Comparison of ENCODE assay signal across 15 cellular contexts in the genomic region with DNA sequence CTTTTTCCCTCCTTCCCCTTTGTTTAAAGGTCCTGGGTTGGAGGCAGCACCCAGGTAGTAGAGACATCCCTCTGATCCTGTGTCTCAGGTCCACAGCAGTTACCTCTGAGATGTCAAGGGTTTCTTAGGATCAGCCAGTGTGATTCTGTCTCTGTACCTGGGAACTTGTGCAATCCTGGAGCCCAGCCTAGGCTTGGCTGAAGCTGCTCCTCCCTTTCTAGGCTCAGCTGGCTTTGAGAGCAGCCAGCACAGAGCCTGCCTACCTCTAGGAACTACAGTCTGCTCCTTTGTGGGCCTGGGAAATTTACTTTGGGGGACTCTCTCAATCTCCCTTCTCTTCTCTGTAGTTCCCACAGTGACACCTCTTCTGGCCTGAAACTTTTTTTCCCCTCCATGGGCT.
A peak's percentile ranks its signal among the peaks of the same experiment; 100 is the strongest.
DNase-seq lines count a peak whose midpoint lies in the region; ATAC-seq and TF ChIP-seq lines count a peak whose summit lies in the region.
"Had no signal": no experiment of that assay in that cellular context is flagged by ENCODE, and none has a peak within 500 bp of the region (broad histone marks: within the 10 kb centered on the region; RNA-seq: fewer than 3 reads in every experiment).

No MANE protein-coding gene starts in this region.

- H4K8ac ChIP-seq in neuronal stem cell (ENCODE audit: low read depth, low read length), result no peak overlapping the region

- H3K36me3 ChIP-seq in DND-41 (ENCODE audit: insufficient read depth, low read length) (no peaks in the 10 kb centered on the region), neuronal stem cell (replicated peaks in 1 of 2; ENCODE audit: control insufficient read depth in 2 of 2, insufficient read depth in 2 of 2, low read length in 2 of 2) (no peaks in the 10 kb centered on the region)
- H3K36me3 ChIP-seq: BE2C had no signal

- H3K27me3 ChIP-seq in DND-41 (ENCODE audit: insufficient read depth, low read length, poor library complexity) (no peaks in the 10 kb centered on the region), neuronal stem cell (ENCODE audit: control insufficient read depth in 3 of 3, insufficient read depth in 3 of 3, low read depth in 1 of 3, low read length in 3 of 3) (no peaks in the 10 kb centered on the region)
- H3K27me3 ChIP-seq: BE2C had no signal

- no peaks in the 10 kb centered on the region for H3K79me2 ChIP-seq in DND-41 (ENCODE audit: insufficient read depth, low read length)

- intact Hi-C loops in Right ventricle myocardium superior (cut with DNase I) (no loop called here), cardiac septum (cut with DNase I) (no loop called here), left cardiac atrium (cut with DNase I) (no loop called here)

- H3K27ac ChIP-seq in DND-41 (ENCODE audit: low read length) (no peak overlapping the region), neuronal stem cell (replicated peaks; ENCODE audit: low read length) (no peak overlapping the region)
- H3K27ac ChIP-seq: A549 had no signal

- no peak overlapping the region for H3K23ac ChIP-seq in neuronal stem cell (ENCODE audit: low read depth, low read length, poor library complexity)

- H3K4me1 ChIP-seq in DND-41 (ENCODE audit: insufficient read depth, low read length), result peaks cover 7% of the 10 kb centered on the region; the same call in 1 of the 2 replicates
- no peaks in the 10 kb centered on the region for H3K4me1 ChIP-seq in neuronal stem cell (ENCODE audit: control insufficient read depth in 2 of 2, insufficient read depth in 1 of 2, low read depth in 1 of 2, low read length in 2 of 2)
- H3K4me1 ChIP-seq: A549, BE2C, Caco-2 had no signal

- no peak overlapping the region for H2BK120ac ChIP-seq in neuronal stem cell (ENCODE audit: low read depth, low read length)

- H3K79me1 ChIP-seq in neuronal stem cell (ENCODE audit: low read depth, low read length), result no peaks in the 10 kb centered on the region

- no peak overlapping the region for H3K14ac ChIP-seq in neuronal stem cell (ENCODE audit: low read length)

- no peak overlapping the region for H2BK15ac ChIP-seq in neuronal stem cell (ENCODE audit: low read length)

- DNase-seq in Right ventricle myocardium superior, result peak; percentile 49
- DNase-seq in cardiac septum (ENCODE audit: low spot score), result no peak
- DNase-seq in DND-41, result no peak
- DNase-seq in left cardiac atrium, result no peak
- no peak for DNase-seq in neuronal stem cell (ENCODE audit: low spot score)
- DNase-seq in cortex of kidney (lab: John Stamatoyannopoulos, UW), result no peak
- DNase-seq in 8988T, result no peak
- DNase-seq: BE2C; Caco-2; CD8-positive, alpha-beta memory T cell; HCEC 1CT; HFFc6 had no signal

- H2BK5ac ChIP-seq in neuronal stem cell (ENCODE audit: low read length), result no peak overlapping the region

- no peak overlapping the region for H3K4me3 ChIP-seq in DND-41 (ENCODE audit: low read depth in 1 of 2, low read length in 2 of 2)
- no peak overlapping the region for H3K4me3 ChIP-seq in neuronal stem cell (ENCODE audit: low read length in 2 of 2)
- H3K4me3 ChIP-seq: A549, K562 had no signal

- no peak overlapping the region for H2BK12ac ChIP-seq in neuronal stem cell (ENCODE audit: low read length)

- H3K4ac ChIP-seq in neuronal stem cell (ENCODE audit: low read length), result no peak overlapping the region

- H3K18ac ChIP-seq in neuronal stem cell (ENCODE audit: low read length), result peak overlapping the region; percentile 40

- H3K9ac ChIP-seq in DND-41 (ENCODE audit: low read depth, low read length) (no peak overlapping the region), neuronal stem cell (ENCODE audit: low read depth, low read length, poor library complexity) (no peak overlapping the region)

- no peaks in the 10 kb centered on the region for H3K9me3 ChIP-seq in DND-41 (ENCODE audit: insufficient read depth, low read length, severe bottlenecking)
- peaks cover 0 to 2% of the 10 kb centered on the region in 2 donors for H3K9me3 ChIP-seq in neuronal stem cell (replicated peaks in 1 of 2; ENCODE audit: control insufficient read depth in 2 of 2, insufficient read depth in 1 of 2, low read depth in 1 of 2, low read length in 2 of 2)
- H3K9me3 ChIP-seq: A549, Caco-2 had no signal

- H4K91ac ChIP-seq in neuronal stem cell (ENCODE audit: low read depth, low read length, poor library complexity), result no peak overlapping the region

- H2AFZ ChIP-seq in DND-41 (ENCODE audit: low read depth, low read length) (peak overlapping the region; percentile 46; the same call in 1 of the 2 replicates), neuronal stem cell (ENCODE audit: low read length) (no peak overlapping the region)

- ATAC-seq in Right ventricle myocardium superior (ENCODE audit: poor library complexity) (peak; percentile 85), DND-41 (ENCODE audit: insufficient read depth, low read depth) (no peak), left cardiac atrium (peak; percentile 30 to 77), esophagus mucosa (no peak)
- ATAC-seq: A549, K562 had no signal

- H4K20me1 ChIP-seq in DND-41 (ENCODE audit: insufficient read depth, low read length), result no peaks in the 10 kb centered on the region

- TF ChIP-seq CTCF in DND-41 (IDR thresholded peaks at IDR 0.05; ENCODE audit: borderline replicate concordance, extremely low read depth, low read length, poor library complexity, severe bottlenecking), result no peak

- H3K4me2 ChIP-seq in DND-41 (ENCODE audit: insufficient read depth, low read length), result no peak overlapping the region
- no peak overlapping the region for H3K4me2 ChIP-seq in neuronal stem cell (ENCODE audit: insufficient read depth, low read length, poor library complexity, severe bottlenecking)
- H3K4me2 ChIP-seq: A549 had no signal

- H2AK5ac ChIP-seq in neuronal stem cell (ENCODE audit: low read depth, low read length), result no peak overlapping the region

Comparison
In these comparisons a context has a peak if more than half of its experiments do, and no peak if none do; other contexts are left out.
1. ATAC-seq: peak in Right ventricle myocardium superior (single experiment) and left cardiac atrium (2 of 2); none in DND-41 (single experiment) and esophagus mucosa (single experiment).